ENCODE assay signal across 13 cellular contexts in genomic region chr20:23995287-23995686, GRCh38. TPM values are rescaled to one million over a fixed set of nuclear protein-coding genes. Genes with fewer than 3 reads are reported as not detected.
"Had no signal": no experiment of that assay in that cellular context is flagged by ENCODE, and none has a peak within 500 bp of the region (broad histone marks: within the 10 kb centered on the region; RNA-seq: fewer than 3 reads in every experiment).

No MANE protein-coding gene starts in this region.

RNA-seq across cellular contexts. Expression of gene GGTLC1, which starts 6.7 kb away (rescaled TPM):
- total RNA-seq: activated B cell treated with CpG ODN at 0.5 μM for 24 hours; activated CD4-positive, alpha-beta memory T cell treated with anti-CD3 and anti-CD28 coated beads, Interleukin-2, amount 10 ng/mL, durations not matched to agents 7 days and 5 days; activated CD4-positive, alpha-beta T cell treated with anti-CD3 and anti-CD28 coated beads, Interleukin-2, amount 10 ng/mL, durations not matched to agents 7 days and 5 days; activated CD8-positive, alpha-beta memory T cell treated with anti-CD3 and anti-CD28 coated beads for 36 hours; activated naive CD8-positive, alpha-beta T cell treated with anti-CD3 and anti-CD28 coated beads, Interleukin-2, amount 10 ng/mL, durations not matched to agents 7 days and 5 days; activated T-cell treated with anti-CD3 and anti-CD28 coated beads, Interleukin-2, amount 50 U/mL, for 4 hours; activated T-cell treated with anti-CD3 and anti-CD28 coated beads, Interleukin-2, amount 50 U/mL, for 72 hours; activated T-helper 1 cell treated with anti-CD3 and anti-CD28 coated beads, Interleukin-12 subunit alpha, Interleukin-12 subunit beta, Interleukin-2, Interleukin-4 antibody, amounts not matched to agents 30 ng/mL and 10 ng/mL and 1 ng/mL, durations not matched to agents 14 hours and 24 hours and 36 hours; activated T-helper 17 cell treated with anti-CD3 and anti-CD28 coated beads, Interleukin-2, amount 50 U/mL, for 72 hours; ascending aorta; bronchial epithelial cell; cardiac muscle cell; cerebellum had no signal
